Comparison of ENCODE assay signal across 1 cellular context in the genomic region with DNA sequence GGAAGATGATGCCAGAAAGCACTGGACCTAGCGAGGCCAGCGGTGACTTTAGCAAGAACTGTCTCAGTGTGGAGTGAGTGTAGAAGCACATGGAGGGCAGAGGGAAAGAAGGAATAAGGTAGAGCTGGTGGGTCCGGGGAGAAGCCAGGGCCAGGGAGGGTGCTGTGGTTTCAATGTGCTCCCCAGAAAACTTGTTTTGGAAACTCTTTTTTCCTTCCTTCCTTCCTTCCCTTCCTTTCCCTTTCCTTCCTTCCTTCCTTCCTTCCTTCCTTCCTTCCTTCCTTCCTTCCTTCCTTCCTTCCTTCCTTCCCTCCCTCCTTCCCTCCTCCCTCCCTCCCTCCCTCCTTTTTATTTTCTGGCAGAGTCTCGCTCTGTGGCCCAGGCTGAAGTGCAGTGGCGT.
TF ChIP-seq lines count a peak whose summit lies in the region.

No MANE protein-coding gene starts in this region.

TF ChIP-seq in H1, 55 proteins besides CTCF, POLR2A, EP300 and RAD21:
- no peak for TF ChIP-seq RBBP5 (IDR thresholded peaks at IDR 0.05; ENCODE audit: borderline replicate concordance, low read depth, low read length)
- TF ChIP-seq KDM1A (IDR thresholded peaks at IDR 0.05; ENCODE audit: borderline replicate concordance, low read length) = no peak
- no peak for TF ChIP-seq RFX5 (IDR thresholded peaks at IDR 0.05; ENCODE audit: borderline replicate concordance, low read depth, low read length)
- no peak for TF ChIP-seq FOSL1 (IDR thresholded peaks at IDR 0.05; ENCODE audit: insufficient read depth, low read depth, low read length)
- TF ChIP-seq, protein P1, sequence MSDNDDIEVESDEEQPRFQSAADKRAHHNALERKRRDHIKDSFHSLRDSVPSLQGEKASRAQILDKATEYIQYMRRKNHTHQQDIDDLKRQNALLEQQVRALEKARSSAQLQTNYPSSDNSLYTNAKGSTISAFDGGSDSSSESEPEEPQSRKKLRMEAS (IDR thresholded peaks at IDR 0.05) = no peak
- no peak for TF ChIP-seq USF2 (IDR thresholded peaks at IDR 0.05; ENCODE audit: low read length)
- no peak for TF ChIP-seq SAP30 (IDR thresholded peaks at IDR 0.05; ENCODE audit: insufficient read depth, insufficient replicate concordance, low read length)
- TF ChIP-seq YY1 (IDR thresholded peaks at IDR 0.05; ENCODE audit: low read depth, low read length) = no peak
- no peak for TF ChIP-seq NANOG (IDR thresholded peaks at IDR 0.05; ENCODE audit: insufficient read depth, low read depth, low read length, poor library complexity, severe bottlenecking)
- TF ChIP-seq RXRA (IDR thresholded peaks at IDR 0.05; ENCODE audit: insufficient read depth, low read depth, low read length) = no peak
- TF ChIP-seq RNF2 (IDR thresholded peaks at IDR 0.05; ENCODE audit: borderline replicate concordance, low read depth, low read length, missing control alignments, poor library complexity, severe bottlenecking) = no peak
- TF ChIP-seq JUN (IDR thresholded peaks at IDR 0.05; ENCODE audit: low read depth, low read length) = no peak
- no peak for TF ChIP-seq TBP (IDR thresholded peaks at IDR 0.05; ENCODE audit: low read depth, low read length)
- TF ChIP-seq GTF2F1 (IDR thresholded peaks at IDR 0.05; ENCODE audit: borderline replicate concordance, low read depth, low read length) = no peak
- no peak for TF ChIP-seq CHD2 (IDR thresholded peaks at IDR 0.05; ENCODE audit: low read length)
- no peak for TF ChIP-seq CHD1 (IDR thresholded peaks at IDR 0.05; ENCODE audit: low read depth, low read length)
- no peak for TF ChIP-seq SUZ12 (IDR thresholded peaks at IDR 0.05; ENCODE audit: low read length)
- TF ChIP-seq E2F6 (IDR thresholded peaks at IDR 0.05) = no peak
